13 cellular contexts compared by ENCODE assay signal in genomic region chr1:228148196-228148861, GRCh38. TPM values are rescaled to one million over a fixed set of nuclear protein-coding genes. Genes with fewer than 3 reads are reported as not detected.
DNase-seq lines count a peak whose midpoint lies in the region; ATAC-seq and TF ChIP-seq lines count a peak whose summit lies in the region.
"Had no signal": no experiment of that assay in that cellular context is flagged by ENCODE, and none has a peak within 500 bp of the region (broad histone marks: within the 10 kb centered on the region; RNA-seq: fewer than 3 reads in every experiment).

No MANE protein-coding gene starts in this region.

- H3K4me3 ChIP-seq in dorsolateral prefrontal cortex (peak overlapping the region in 4 of 59 donors; percentile 55 to 76 (median 65)), mucosa of stomach (ENCODE audit: low read length) (no peak overlapping the region), upper lobe of right lung (no peak overlapping the region)
- H3K4me3 ChIP-seq: A549 had no signal

- peak; percentile 14 for DNase-seq in activated T-cell treated with anti-CD3 and anti-CD28 coated beads, Interleukin-2, amount 50 U/mL, for 1 hour
- DNase-seq in activated T-cell treated with anti-CD3 and anti-CD28 coated beads for 4 hours (no peak), dorsolateral prefrontal cortex (peak in 5 of 10 donors; percentile 29 to 44 (median 41)), upper lobe of right lung (no peak), SIG-M5 treated with dmso at 0.1 percent for 504 hours (lab: John Stamatoyannopoulos, UW; ENCODE audit: unreplicated experiment) (no peak)
- DNase-seq: activated CD4-positive, alpha-beta T cell treated with anti-CD3 and anti-CD28 coated beads, Interleukin-2, amount 50 U/mL, for 4 hours; activated naive CD4-positive, alpha-beta T cell treated with anti-CD3 and anti-CD28 coated beads, Interleukin-2, amount 50 U/mL, for 16 hours; DMS79 treated with DMSO at 0.1 percent for 48 hours; NCI-H774 had no signal

- TF ChIP-seq CTCF in dorsolateral prefrontal cortex (IDR thresholded peaks at IDR 0.05 in 54 of 56, conservative IDR thresholded peaks at IDR 0.05 in 2 of 56; ENCODE audit: low read depth in 1 of 56, partially characterized antibody in 56 of 56), result no peak
- TF ChIP-seq CTCF in upper lobe of right lung (IDR thresholded peaks at IDR 0.05), result no peak

- peaks cover 4% of the 10 kb centered on the region for H3K36me3 ChIP-seq in mucosa of stomach (ENCODE audit: control insufficient read depth, insufficient read depth, low read length)
- H3K36me3 ChIP-seq in upper lobe of right lung, result peaks cover 32% of the 10 kb centered on the region

- H3K9me3 ChIP-seq in mucosa of stomach (ENCODE audit: control insufficient read depth, low read length) (no peaks in the 10 kb centered on the region), upper lobe of right lung (no peaks in the 10 kb centered on the region)
- H3K9me3 ChIP-seq: A549 had no signal

- H3K27me3 ChIP-seq in dorsolateral prefrontal cortex, result no peaks in the 10 kb centered on the region
- H3K27me3 ChIP-seq in mucosa of stomach (ENCODE audit: control insufficient read depth, insufficient read depth, low read length), result no peaks in the 10 kb centered on the region
- H3K27me3 ChIP-seq in upper lobe of right lung, result no peaks in the 10 kb centered on the region

- H3K27ac ChIP-seq in dorsolateral prefrontal cortex (peak overlapping the region; percentile 61 to 98 (median 93)), upper lobe of right lung (peak overlapping the region; percentile 82)
- H3K27ac ChIP-seq: A549 had no signal

- no peak for ATAC-seq in upper lobe of right lung
- ATAC-seq in GM21576 (IDR thresholded peaks at IDR 0.05; ENCODE audit: unreplicated experiment), result no peak
- ATAC-seq in GM19035 (IDR thresholded peaks at IDR 0.05; ENCODE audit: unreplicated experiment), result no peak

- intact Hi-C loops in dorsolateral prefrontal cortex (cut with DNase I) (no loop called here), upper lobe of right lung (cut with DNase I) (no loop called here)

- H3K4me1 ChIP-seq in mucosa of stomach (ENCODE audit: control insufficient read depth, insufficient read depth, low read length) (peaks cover 51% of the 10 kb centered on the region), upper lobe of right lung (peaks cover 51% of the 10 kb centered on the region)

- peak overlapping the region; percentile 55 for H3K9ac ChIP-seq in mucosa of stomach (ENCODE audit: low read length)

RNA-seq across cellular contexts. Expression of gene GJC2, which starts 1.4 kb away (rescaled TPM):
- 10 to 100 TPM in 112 of 120 experiments, 1 to 10 TPM in 8; 6.4 to 80.4 (median 20.6) TPM for total RNA-seq in dorsolateral prefrontal cortex
- total RNA-seq in upper lobe of right lung, result 6.9 TPM

RNA-seq across cellular contexts. Expression of gene GUK1, which starts 8.2 kb away (rescaled TPM):
- total RNA-seq in dorsolateral prefrontal cortex, result 100 to 1,000 TPM; 226 to 417 (median 315) TPM
- 203 TPM for total RNA-seq in upper lobe of right lung

RNA-seq across cellular contexts. Expression of gene IBA57, which starts 17.3 kb away (rescaled TPM):
- total RNA-seq in dorsolateral prefrontal cortex (10 to 100 TPM in 55 of 120 experiments, 1 to 10 TPM in 65; 6.6 to 16.0 (median 9.7) TPM), upper lobe of right lung (13.0 TPM)

RNA-seq across cellular contexts. Expression of gene MRPL55, which starts 39.2 kb away (rescaled TPM):
- total RNA-seq in dorsolateral prefrontal cortex (10 to 100 TPM; 31.4 to 79.7 (median 54.4) TPM), upper lobe of right lung (39.9 TPM)

RNA-seq across cellular contexts. Expression of gene C1orf35, which starts 45.2 kb away (rescaled TPM):
- total RNA-seq in dorsolateral prefrontal cortex (10 to 100 TPM; 10.3 to 25.9 (median 17.7) TPM), upper lobe of right lung (12.5 TPM)
